17 cellular contexts compared by ENCODE assay signal in the genomic region with DNA sequence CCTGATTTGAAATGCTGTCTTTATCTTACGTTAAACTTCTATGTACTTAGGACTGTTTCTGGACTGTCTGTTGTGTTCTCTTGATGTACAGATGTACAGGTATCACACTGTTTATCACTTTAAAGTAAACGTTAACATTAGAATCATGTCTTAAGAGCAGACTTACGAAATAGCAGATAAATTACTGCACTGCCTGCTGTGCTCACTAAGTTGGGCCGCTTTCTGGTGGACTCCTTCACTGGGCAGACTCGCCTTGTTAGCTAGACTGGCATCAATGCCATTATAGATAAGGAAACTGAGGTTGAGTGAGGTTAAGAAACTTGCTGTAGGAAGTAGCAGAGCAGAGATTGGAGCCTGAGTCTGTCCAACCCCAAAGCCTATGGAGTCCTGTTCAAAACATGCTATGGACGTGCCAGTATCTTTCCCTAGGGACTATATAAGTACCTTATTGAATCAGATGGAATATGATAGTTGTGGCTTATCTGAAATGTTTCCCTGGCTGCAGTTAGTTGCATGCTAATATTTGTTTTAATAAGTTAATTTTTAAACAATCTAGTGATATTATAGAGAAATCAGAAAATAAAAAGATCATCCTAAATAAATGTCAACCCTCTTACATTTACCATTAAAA.
"Had no signal": no experiment of that assay in that cellular context is flagged by ENCODE, and none has a peak within 500 bp of the region (broad histone marks: within the 10 kb centered on the region; RNA-seq: fewer than 3 reads in every experiment).

No MANE protein-coding gene starts in this region.

- H3K4me1 Mint-ChIP-seq: activated naive CD8-positive, alpha-beta T cell treated with anti-CD3 and anti-CD28 coated beads, Interleukin-2, amount 10 ng/mL, durations not matched to agents 7 days and 5 days; naive thymus-derived CD4-positive, alpha-beta T cell; T-cell had no signal

- H3K27me3 ChIP-seq: body of pancreas, foreskin keratinocyte, left lung, upper lobe of left lung had no signal

- H3K4me3 Mint-ChIP-seq: activated naive CD8-positive, alpha-beta T cell treated with anti-CD3 and anti-CD28 coated beads, Interleukin-2, amount 10 ng/mL, durations not matched to agents 7 days and 5 days; activated T-cell treated with anti-CD3 and anti-CD28 coated beads, Interleukin-2, amount 50 U/mL, for 24 hours; effector memory CD8-positive, alpha-beta T cell; naive thymus-derived CD4-positive, alpha-beta T cell; stimulated activated naive B cell treated with anti-CD40 and anti-IgM and Interleukin-4, amounts not matched to agents 10 μg/mL and 1 μg/mL and 100 μg/mL, for 72 hours; T-cell had no signal

- FAIRE-seq: keratinocyte had no signal

- H3K36me3 ChIP-seq: left lung, thoracic aorta, upper lobe of left lung had no signal

- H3K27ac Mint-ChIP-seq: activated naive CD8-positive, alpha-beta T cell treated with anti-CD3 and anti-CD28 coated beads, Interleukin-2, amount 10 ng/mL, durations not matched to agents 7 days and 5 days; activated T-cell treated with anti-CD3 and anti-CD28 coated beads, Interleukin-2, amount 50 U/mL, for 24 hours; activated T-helper 2 cell treated with anti-CD3 and anti-CD28 coated beads, Interferon-gamma antibody, Interleukin-2, Interleukin-4, amounts not matched to agents 10 μg/mL and 5 μg/mL and 100 μg/mL, durations not matched to agents 14 hours and 24 hours and 36 hours; effector memory CD8-positive, alpha-beta T cell; naive thymus-derived CD4-positive, alpha-beta T cell; stimulated activated naive B cell treated with anti-CD40 and anti-IgM and Interleukin-4, amounts not matched to agents 10 μg/mL and 1 μg/mL and 100 μg/mL, for 72 hours; T-cell had no signal

- H3K4me1 ChIP-seq: foreskin keratinocyte, parathyroid adenoma had no signal

- H3K27me3 Mint-ChIP-seq: stimulated activated naive B cell treated with anti-CD40 and anti-IgM and Interleukin-4, amounts not matched to agents 10 μg/mL and 1 μg/mL and 100 μg/mL, for 72 hours had no signal

- H3K4me3 ChIP-seq: body of pancreas, left lung, mucosa of descending colon, thoracic aorta, upper lobe of left lung had no signal

- H3K27ac ChIP-seq: foreskin keratinocyte, left lung, parathyroid adenoma, thoracic aorta, upper lobe of left lung had no signal

- H3K9me3 Mint-ChIP-seq: activated T-cell treated with anti-CD3 and anti-CD28 coated beads, Interleukin-2, amount 50 U/mL, for 24 hours; effector memory CD8-positive, alpha-beta T cell; stimulated activated naive B cell treated with anti-CD40 and anti-IgM and Interleukin-4, amounts not matched to agents 10 μg/mL and 1 μg/mL and 100 μg/mL, for 72 hours had no signal

- DNase-seq: activated naive CD4-positive, alpha-beta T cell treated with Interleukin-2 at 50 U/mL for 16 hours; activated naive CD8-positive, alpha-beta T cell treated with anti-CD3 and anti-CD28 coated beads, Interleukin-2, amount 10 ng/mL, durations not matched to agents 7 days and 5 days; activated T-cell treated with anti-CD3 and anti-CD28 coated beads, Interleukin-2, amount 50 U/mL, for 24 hours; effector memory CD8-positive, alpha-beta T cell; foreskin keratinocyte; left lung; mucosa of descending colon; naive thymus-derived CD4-positive, alpha-beta T cell; stimulated activated naive B cell treated with anti-CD40 and anti-IgM and Interleukin-4, amounts not matched to agents 10 μg/mL and 1 μg/mL and 100 μg/mL, for 72 hours; T-cell; T-helper 9 cell; upper lobe of left lung had no signal

- H3K9me3 ChIP-seq: body of pancreas, mucosa of descending colon had no signal

- H3K36me3 Mint-ChIP-seq: activated naive CD8-positive, alpha-beta T cell treated with anti-CD3 and anti-CD28 coated beads, Interleukin-2, amount 10 ng/mL, durations not matched to agents 7 days and 5 days; T-cell had no signal
